Comparison of ENCODE assay signal across 8 cellular contexts in genomic region chr3:39668420-39668819, GRCh38.
DNase-seq lines count a peak whose midpoint lies in the region; ATAC-seq and TF ChIP-seq lines count a peak whose summit lies in the region.

No MANE protein-coding gene starts in this region.

- peak; percentile 45 to 59 for ATAC-seq in lower lobe of right lung
- no peak for ATAC-seq in activated T-helper 17 cell treated with anti-CD3 and anti-CD28 coated beads, Interleukin-2, amount 50 U/mL, for 72 hours (replicated peaks)
- no peak for ATAC-seq in HG03135 (IDR thresholded peaks at IDR 0.05; ENCODE audit: unreplicated experiment)

- no peak overlapping the region for H3K4me3 Mint-ChIP-seq in activated T-helper 17 cell treated with anti-CD3 and anti-CD28 coated beads, Interleukin-2, amount 50 U/mL, for 72 hours

- peaks cover 3% of the 10 kb centered on the region for H3K9me3 Mint-ChIP-seq in activated T-helper 17 cell treated with anti-CD3 and anti-CD28 coated beads, Interleukin-2, amount 50 U/mL, for 72 hours

- H3K27ac ChIP-seq in brain microvascular endothelial cell (no peak overlapping the region), lower lobe of right lung (no peak overlapping the region)

- TF ChIP-seq CTCF in HFF-Myc (IDR thresholded peaks at IDR 0.05; ENCODE audit: low read depth, low read length, missing control alignments) (peak; percentile 70), brain microvascular endothelial cell (IDR thresholded peaks at IDR 0.05; ENCODE audit: low read depth, low read length, missing control alignments) (peak; percentile 77), lower lobe of right lung (IDR thresholded peaks at IDR 0.05) (peak; percentile 49)

- H3K4me3 ChIP-seq in HFF-Myc (replicated peaks; ENCODE audit: low read depth, low read length) (no peak overlapping the region), brain microvascular endothelial cell (ENCODE audit: low read depth, low read length) (no peak overlapping the region), lower lobe of right lung (no peak overlapping the region)

- H3K27me3 Mint-ChIP-seq in activated T-helper 17 cell treated with anti-CD3 and anti-CD28 coated beads, Interleukin-2, amount 50 U/mL, for 72 hours: peaks cover 10% of the 10 kb centered on the region

- no peaks in the 10 kb centered on the region for H3K4me1 Mint-ChIP-seq in activated T-helper 17 cell treated with anti-CD3 and anti-CD28 coated beads, Interleukin-2, amount 50 U/mL, for 72 hours

- H3K9me3 ChIP-seq in lower lobe of right lung: no peaks in the 10 kb centered on the region

- no peaks in the 10 kb centered on the region for H3K36me3 Mint-ChIP-seq in activated T-helper 17 cell treated with anti-CD3 and anti-CD28 coated beads, Interleukin-2, amount 50 U/mL, for 72 hours (ENCODE audit: low read depth)

- no peaks in the 10 kb centered on the region for H3K27me3 ChIP-seq in brain microvascular endothelial cell (replicated peaks)
- no peaks in the 10 kb centered on the region for H3K27me3 ChIP-seq in lower lobe of right lung (ENCODE audit: low read depth)

- no peak overlapping the region for H3K27ac Mint-ChIP-seq in activated T-helper 17 cell treated with anti-CD3 and anti-CD28 coated beads, Interleukin-2, amount 50 U/mL, for 72 hours

- in situ Hi-C loops in brain microvascular endothelial cell (cut with HindIII; ENCODE audit: low pct_ligation_motif_present, low sequenced_read_pairs): no loop called here

- H3K36me3 ChIP-seq in brain microvascular endothelial cell (replicated peaks) (no peaks in the 10 kb centered on the region), lower lobe of right lung (no peaks in the 10 kb centered on the region)

- H3K4me1 ChIP-seq in lower lobe of right lung: no peaks in the 10 kb centered on the region

- DNase-seq in GM04504 (ENCODE audit: low read depth): peak; percentile 18
- DNase-seq in HFF-Myc (ENCODE audit: extremely low read depth, low read depth): peak; percentile 20
- DNase-seq in NCI-H69 (lab: John Stamatoyannopoulos, UW): peak; percentile 56
- peak; percentile 30 for DNase-seq in brain microvascular endothelial cell
- no peak for DNase-seq in lower lobe of right lung
- no peak for DNase-seq in NCI-H1436 treated with DMSO at 0.1 percent for 48 hours (lab: John Stamatoyannopoulos, UW)

- intact Hi-C loops in lower lobe of right lung (cut with DNase I): no loop called here

Comparison
In these comparisons a context has a peak if more than half of its experiments do, and no peak if none do; other contexts are left out.
1. DNase-seq: peak in GM04504 (single experiment), HFF-Myc (single experiment), NCI-H69 (single experiment) and brain microvascular endothelial cell (single experiment); none in lower lobe of right lung (single experiment) and NCI-H1436 treated with DMSO at 0.1 percent for 48 hours (single experiment).
2. ATAC-seq: peak in lower lobe of right lung (2 of 2); none in activated T-helper 17 cell treated with anti-CD3 and anti-CD28 coated beads, Interleukin-2, amount 50 U/mL, for 72 hours (single experiment) and HG03135 (single experiment).
3. Peak in every context shown above with its lines, with median percentiles within 50 percentile points of each other: CTCF ChIP-seq.